9 cellular contexts compared by ENCODE assay signal in the genomic region with DNA sequence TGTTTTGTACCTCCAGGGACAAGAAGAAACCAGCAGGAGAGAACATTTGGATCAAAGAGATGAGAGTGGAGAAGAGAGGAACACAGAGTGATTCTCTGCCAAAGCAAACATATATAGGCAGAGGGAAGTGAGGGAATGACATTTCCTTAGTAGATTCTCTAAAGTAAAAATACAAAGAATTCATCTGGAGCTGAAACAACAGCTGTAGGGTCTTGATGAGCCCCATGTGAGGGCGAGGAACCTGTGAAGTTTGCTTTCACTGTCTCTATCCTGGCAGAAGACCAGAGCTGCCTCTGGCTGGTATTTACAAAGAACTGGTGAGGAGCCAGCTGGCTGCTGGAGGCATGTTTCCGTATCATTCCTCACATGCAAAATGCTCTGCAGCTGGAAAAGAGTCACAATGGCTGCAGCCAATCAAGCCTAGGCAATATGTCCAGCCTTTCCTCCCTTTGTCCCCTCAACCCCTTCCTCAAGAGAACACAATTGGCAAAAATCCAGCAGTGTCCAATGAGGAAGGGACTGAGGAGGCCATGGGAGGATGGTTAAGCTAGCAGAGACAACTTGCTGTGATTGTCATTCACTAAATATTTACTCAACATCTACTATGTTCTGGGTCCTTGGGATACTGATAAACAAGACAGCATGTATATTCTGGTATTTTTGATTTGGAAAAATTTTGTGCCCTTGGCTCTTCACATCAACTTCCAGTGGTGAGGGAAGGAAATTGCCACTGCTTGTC.
DNase-seq lines count a peak whose midpoint lies in the region; ATAC-seq and TF ChIP-seq lines count a peak whose summit lies in the region.
"Had no signal": no experiment of that assay in that cellular context is flagged by ENCODE, and none has a peak within 500 bp of the region (broad histone marks: within the 10 kb centered on the region; RNA-seq: fewer than 3 reads in every experiment).

No MANE protein-coding gene starts in this region.

- no peaks in the 10 kb centered on the region for H3K27me3 ChIP-seq in Panc1 (ENCODE audit: control insufficient read depth, insufficient read depth, low read length)

- no peaks in the 10 kb centered on the region; the same call in 1 of the 2 replicates for H3K9me3 ChIP-seq in Panc1 (ENCODE audit: control insufficient read depth, insufficient read depth, low read depth, low read length)

- no peaks in the 10 kb centered on the region for H3K27me3 Mint-ChIP-seq in progenitor cell of endocrine pancreas
- H3K27me3 Mint-ChIP-seq in activated T-helper 1 cell treated with anti-CD3 and anti-CD28 coated beads, Interleukin-12 subunit alpha, Interleukin-12 subunit beta, Interleukin-2, Interleukin-4 antibody, amounts not matched to agents 30 ng/mL and 10 ng/mL and 1 ng/mL, durations not matched to agents 14 hours and 24 hours and 36 hours (ENCODE audit: insufficient read depth) = peaks cover 2% of the 10 kb centered on the region
- H3K27me3 Mint-ChIP-seq in activated naive CD4-positive, alpha-beta T cell treated with anti-CD3 and anti-CD28 coated beads, Interleukin-2, amount 10 ng/mL, durations not matched to agents 7 days and 5 days = peaks cover 14% of the 10 kb centered on the region
- H3K27me3 Mint-ChIP-seq in activated CD8-positive, alpha-beta T cell treated with anti-CD3 and anti-CD28 coated beads for 36 hours = peaks cover 15% of the 10 kb centered on the region

- TF ChIP-seq CTCF in Panc1 (IDR thresholded peaks at IDR 0.05) (no peak), foreskin fibroblast (IDR thresholded peaks at IDR 0.05; ENCODE audit: low read depth, low read length) (no peak), progenitor cell of endocrine pancreas (IDR thresholded peaks at IDR 0.05; ENCODE audit: unreplicated experiment) (no peak)
- no peak for TF ChIP-seq CTCF in activated CD8-positive, alpha-beta T cell treated with anti-CD3 and anti-CD28 coated beads for 36 hours (IDR thresholded peaks at IDR 0.05)

- peak; percentile 61 for DNase-seq in DMS53 treated with DMSO at 0.1 percent for 48 hours (lab: John Stamatoyannopoulos, UW; ENCODE audit: unreplicated experiment)
- DNase-seq in Panc1 (ENCODE audit: low read depth, low spot score) = no peak
- DNase-seq in foreskin fibroblast = peak; percentile 68 to 90
- DNase-seq in progenitor cell of endocrine pancreas (ENCODE audit: low spot score, unreplicated experiment) = no peak
- DNase-seq in activated T-helper 1 cell treated with anti-CD3 and anti-CD28 coated beads, Interleukin-12 subunit alpha, Interleukin-12 subunit beta, Interleukin-2, Interleukin-4 antibody, amounts not matched to agents 30 ng/mL and 10 ng/mL and 1 ng/mL, durations not matched to agents 14 hours and 24 hours and 36 hours (ENCODE audit: low spot score) = no peak
- DNase-seq in activated naive CD4-positive, alpha-beta T cell treated with anti-CD3 and anti-CD28 coated beads, Interleukin-2, amount 10 ng/mL, durations not matched to agents 7 days and 5 days = no peak
- no peak for DNase-seq in activated CD8-positive, alpha-beta T cell treated with anti-CD3 and anti-CD28 coated beads for 36 hours
- no peak for DNase-seq in stimulated activated CD4-positive, alpha-beta T cell treated with anti-CD3 and anti-CD28 coated beads, Interleukin-2, amount 100 ng/mL, for 24 hours
- DNase-seq: cortex of kidney had no signal

- H3K4me3 ChIP-seq in Panc1 (ENCODE audit: low read depth in 2 of 2, low read length in 2 of 2) = no peak overlapping the region
- H3K4me3 ChIP-seq in foreskin fibroblast (ENCODE audit: low read depth in 1 of 2, low read length in 2 of 2) = no peak overlapping the region

- CTCF ChIA-PET in Panc1 (lab: Charles Lee) = interaction anchor here (0.7 kb wide), 1 partner anchor 149 kb away, joined by 4 read pairs; no protein-coding TSS in a partner anchor
- CTCF ChIA-PET in activated naive CD4-positive, alpha-beta T cell treated with anti-CD3 and anti-CD28 coated beads, Interleukin-2, amount 10 ng/mL, durations not matched to agents 7 days and 5 days (lab: Charles Lee) = no interaction called here
- CTCF ChIA-PET in activated CD8-positive, alpha-beta T cell treated with anti-CD3 and anti-CD28 coated beads for 36 hours (lab: Charles Lee) = interaction anchor here (0.5 to 1.5 kb wide), 3 partner anchors 11 to 125 kb away, joined by 3 to 4 read pairs (median 3); no protein-coding TSS in a partner anchor

- H3K36me3 Mint-ChIP-seq in progenitor cell of endocrine pancreas (ENCODE audit: insufficient read depth) = no peaks in the 10 kb centered on the region
- H3K36me3 Mint-ChIP-seq in activated T-helper 1 cell treated with anti-CD3 and anti-CD28 coated beads, Interleukin-12 subunit alpha, Interleukin-12 subunit beta, Interleukin-2, Interleukin-4 antibody, amounts not matched to agents 30 ng/mL and 10 ng/mL and 1 ng/mL, durations not matched to agents 14 hours and 24 hours and 36 hours (ENCODE audit: low read depth) = peaks cover 3% of the 10 kb centered on the region
- H3K36me3 Mint-ChIP-seq in activated naive CD4-positive, alpha-beta T cell treated with anti-CD3 and anti-CD28 coated beads, Interleukin-2, amount 10 ng/mL, durations not matched to agents 7 days and 5 days = no peaks in the 10 kb centered on the region
- H3K36me3 Mint-ChIP-seq in activated CD8-positive, alpha-beta T cell treated with anti-CD3 and anti-CD28 coated beads for 36 hours (ENCODE audit: low read depth) = no peaks in the 10 kb centered on the region

- no TSS peak for BruUV-seq in Panc1 (replicated peaks; lab: Mats Ljungman, UMichigan)

- no peaks in the 10 kb centered on the region for H3K9me3 Mint-ChIP-seq in progenitor cell of endocrine pancreas (ENCODE audit: low read depth)
- H3K9me3 Mint-ChIP-seq in activated T-helper 1 cell treated with anti-CD3 and anti-CD28 coated beads, Interleukin-12 subunit alpha, Interleukin-12 subunit beta, Interleukin-2, Interleukin-4 antibody, amounts not matched to agents 30 ng/mL and 10 ng/mL and 1 ng/mL, durations not matched to agents 14 hours and 24 hours and 36 hours = peaks cover 3% of the 10 kb centered on the region
- H3K9me3 Mint-ChIP-seq in activated naive CD4-positive, alpha-beta T cell treated with anti-CD3 and anti-CD28 coated beads, Interleukin-2, amount 10 ng/mL, durations not matched to agents 7 days and 5 days = no peaks in the 10 kb centered on the region
- H3K9me3 Mint-ChIP-seq in activated CD8-positive, alpha-beta T cell treated with anti-CD3 and anti-CD28 coated beads for 36 hours = no peaks in the 10 kb centered on the region

- no peak overlapping the region for H3K4me3 Mint-ChIP-seq in progenitor cell of endocrine pancreas (ENCODE audit: low read depth)
- H3K4me3 Mint-ChIP-seq in activated T-helper 1 cell treated with anti-CD3 and anti-CD28 coated beads, Interleukin-12 subunit alpha, Interleukin-12 subunit beta, Interleukin-2, Interleukin-4 antibody, amounts not matched to agents 30 ng/mL and 10 ng/mL and 1 ng/mL, durations not matched to agents 14 hours and 24 hours and 36 hours = no peak overlapping the region
- H3K4me3 Mint-ChIP-seq in activated naive CD4-positive, alpha-beta T cell treated with anti-CD3 and anti-CD28 coated beads, Interleukin-2, amount 10 ng/mL, durations not matched to agents 7 days and 5 days = no peak overlapping the region
- no peak overlapping the region for H3K4me3 Mint-ChIP-seq in activated CD8-positive, alpha-beta T cell treated with anti-CD3 and anti-CD28 coated beads for 36 hours

- in situ Hi-C loops in Panc1 (cut with HindIII; ENCODE audit: low pct_unique_long_range_greater_than_20kb, low sequenced_read_pairs) = no loop called here

- ATAC-seq in Panc1 = peak; percentile 78
- no peak for ATAC-seq in activated CD8-positive, alpha-beta T cell treated with anti-CD3 and anti-CD28 coated beads for 36 hours

- H3K27ac ChIP-seq in Panc1 (ENCODE audit: low read length) = peak overlapping the region; percentile 96

- H3K4me1 ChIP-seq in Panc1 (ENCODE audit: control insufficient read depth, insufficient read depth, low read length) = peaks cover 37% of the 10 kb centered on the region

- POLR2A ChIA-PET in Panc1 (lab: Charles Lee) = interaction anchor here (0.6 kb wide), 1 partner anchor 1380 kb away, joined by 7 read pairs; no protein-coding TSS in a partner anchor
- POLR2A ChIA-PET in activated CD8-positive, alpha-beta T cell treated with anti-CD3 and anti-CD28 coated beads for 36 hours (lab: Charles Lee) = interaction anchor here (5.7 kb wide), 1 partner anchor 122 kb away, joined by 30 read pairs; a partner anchor contains a TSS

- no peaks in the 10 kb centered on the region for H3K36me3 ChIP-seq in Panc1 (ENCODE audit: control insufficient read depth, insufficient read depth, low read length)

- H3K4me1 Mint-ChIP-seq in progenitor cell of endocrine pancreas (ENCODE audit: low read depth) = peaks cover 31% of the 10 kb centered on the region
- peaks cover 21% of the 10 kb centered on the region for H3K4me1 Mint-ChIP-seq in activated T-helper 1 cell treated with anti-CD3 and anti-CD28 coated beads, Interleukin-12 subunit alpha, Interleukin-12 subunit beta, Interleukin-2, Interleukin-4 antibody, amounts not matched to agents 30 ng/mL and 10 ng/mL and 1 ng/mL, durations not matched to agents 14 hours and 24 hours and 36 hours (ENCODE audit: low read depth)
- no peaks in the 10 kb centered on the region for H3K4me1 Mint-ChIP-seq in activated naive CD4-positive, alpha-beta T cell treated with anti-CD3 and anti-CD28 coated beads, Interleukin-2, amount 10 ng/mL, durations not matched to agents 7 days and 5 days
- H3K4me1 Mint-ChIP-seq in activated CD8-positive, alpha-beta T cell treated with anti-CD3 and anti-CD28 coated beads for 36 hours (ENCODE audit: low read depth) = peaks cover 25% of the 10 kb centered on the region

- H3K27ac Mint-ChIP-seq in progenitor cell of endocrine pancreas = peak overlapping the region; percentile 43
- no peak overlapping the region for H3K27ac Mint-ChIP-seq in activated T-helper 1 cell treated with anti-CD3 and anti-CD28 coated beads, Interleukin-12 subunit alpha, Interleukin-12 subunit beta, Interleukin-2, Interleukin-4 antibody, amounts not matched to agents 30 ng/mL and 10 ng/mL and 1 ng/mL, durations not matched to agents 14 hours and 24 hours and 36 hours
- H3K27ac Mint-ChIP-seq in activated naive CD4-positive, alpha-beta T cell treated with anti-CD3 and anti-CD28 coated beads, Interleukin-2, amount 10 ng/mL, durations not matched to agents 7 days and 5 days = no peak overlapping the region
- H3K27ac Mint-ChIP-seq in activated CD8-positive, alpha-beta T cell treated with anti-CD3 and anti-CD28 coated beads for 36 hours = no peak overlapping the region

- intact Hi-C loops in Panc1 (cut with micrococcal nuclease; ENCODE audit: unreplicated experiment) = no loop called here
- intact Hi-C loops in activated T-helper 1 cell treated with anti-CD3 and anti-CD28 coated beads, Interleukin-12 subunit alpha, Interleukin-12 subunit beta, Interleukin-2, Interleukin-4 antibody, amounts not matched to agents 30 ng/mL and 10 ng/mL and 1 ng/mL, durations not matched to agents 14 hours and 24 hours and 36 hours (cut with micrococcal nuclease) = no loop called here
- intact Hi-C loops in activated CD8-positive, alpha-beta T cell treated with anti-CD3 and anti-CD28 coated beads for 36 hours (cut with micrococcal nuclease) = no loop called here

Comparison
In these comparisons a context has a peak if more than half of its experiments do, and no peak if none do; other contexts are left out.
1. DNase-seq: peak in DMS53 treated with DMSO at 0.1 percent for 48 hours (single experiment) and foreskin fibroblast (2 of 2); none in Panc1 (single experiment), progenitor cell of endocrine pancreas (single experiment), activated T-helper 1 cell treated with anti-CD3 and anti-CD28 coated beads, Interleukin-12 subunit alpha, Interleukin-12 subunit beta, Interleukin-2, Interleukin-4 antibody, amounts not matched to agents 30 ng/mL and 10 ng/mL and 1 ng/mL, durations not matched to agents 14 hours and 24 hours and 36 hours (single experiment), activated naive CD4-positive, alpha-beta T cell treated with anti-CD3 and anti-CD28 coated beads, Interleukin-2, amount 10 ng/mL, durations not matched to agents 7 days and 5 days (single experiment), activated CD8-positive, alpha-beta T cell treated with anti-CD3 and anti-CD28 coated beads for 36 hours (single experiment) and stimulated activated CD4-positive, alpha-beta T cell treated with anti-CD3 and anti-CD28 coated beads, Interleukin-2, amount 100 ng/mL, for 24 hours (0 of 2).